Comparison of ENCODE assay signal across 10 cellular contexts in genomic region chr11:76587810-76588454, GRCh38.
A peak's percentile ranks its signal among the peaks of the same experiment; 100 is the strongest.
DNase-seq lines count a peak whose midpoint lies in the region; ATAC-seq and TF ChIP-seq lines count a peak whose summit lies in the region.
"Had no signal": no experiment of that assay in that cellular context is flagged by ENCODE, and none has a peak within 500 bp of the region (broad histone marks: within the 10 kb centered on the region; RNA-seq: fewer than 3 reads in every experiment).

No MANE protein-coding gene starts in this region.

- H3K4me1 Mint-ChIP-seq in natural killer cell treated with Interleukin-12 subunit alpha and Interleukin-12 subunit beta and Interleukin-15 and Interleukin-18, amount 100 ng/mL, for 72 hours (ENCODE audit: low read depth in 2 of 2), result peaks cover 7 to 12% of the 10 kb centered on the region in 2 donors
- H3K4me1 Mint-ChIP-seq in natural killer cell, result peaks cover 5 to 10% of the 10 kb centered on the region in 2 donors

- H3K36me3 ChIP-seq in ascending aorta (no peaks in the 10 kb centered on the region), lung (ENCODE audit: control insufficient read depth in 2 of 2, insufficient read depth in 2 of 2, low read length in 2 of 2) (no peaks in the 10 kb centered on the region), upper lobe of right lung (no peaks in the 10 kb centered on the region)
- H3K36me3 ChIP-seq: WERI-Rb-1 had no signal

- no peak for DNase-seq in natural killer cell treated with Interleukin-12 subunit alpha and Interleukin-12 subunit beta and Interleukin-15 and Interleukin-18, amount 100 ng/mL, for 72 hours (ENCODE audit: low spot score)
- DNase-seq in natural killer cell (no peak), ascending aorta (ENCODE audit: low spot score in 2 of 2) (no peak), lung (ENCODE audit: low spot score) (no peak), upper lobe of right lung (no peak), NCI-H446 treated with DMSO at 0.1 percent for 48 hours (lab: John Stamatoyannopoulos, UW) (no peak), NCI-H345 treated with DMSO at 0.1 percent for 48 hours (lab: John Stamatoyannopoulos, UW; ENCODE audit: unreplicated experiment) (no peak)
- DNase-seq: NCI-H2029, WERI-Rb-1 had no signal

- no peaks in the 10 kb centered on the region for H3K4me1 ChIP-seq in ascending aorta
- peaks cover 0 to 14% of the 10 kb centered on the region in 2 donors for H3K4me1 ChIP-seq in lung (ENCODE audit: control insufficient read depth in 2 of 2, insufficient read depth in 2 of 2, low read length in 2 of 2)
- peaks cover 17% of the 10 kb centered on the region for H3K4me1 ChIP-seq in upper lobe of right lung

- H3K4me3 ChIP-seq in ascending aorta, result no peak overlapping the region
- no peak overlapping the region for H3K4me3 ChIP-seq in lung
- H3K4me3 ChIP-seq in upper lobe of right lung, result no peak overlapping the region

- H3K9me3 Mint-ChIP-seq in natural killer cell treated with Interleukin-12 subunit alpha and Interleukin-12 subunit beta and Interleukin-15 and Interleukin-18, amount 100 ng/mL, for 72 hours, result no peaks in the 10 kb centered on the region
- H3K9me3 Mint-ChIP-seq in natural killer cell, result no peaks in the 10 kb centered on the region

- intact Hi-C loops in natural killer cell (cut with micrococcal nuclease) (no loop called here), ascending aorta (cut with DNase I) (no loop called here), upper lobe of right lung (cut with DNase I) (no loop called here)

- H3K4me3 Mint-ChIP-seq in natural killer cell treated with Interleukin-12 subunit alpha and Interleukin-12 subunit beta and Interleukin-15 and Interleukin-18, amount 100 ng/mL, for 72 hours, result peak overlapping the region; percentile 39
- no peak overlapping the region for H3K4me3 Mint-ChIP-seq in natural killer cell

- no peaks in the 10 kb centered on the region for H3K9me3 ChIP-seq in ascending aorta
- no peaks in the 10 kb centered on the region for H3K9me3 ChIP-seq in lung (ENCODE audit: control insufficient read depth in 2 of 2, insufficient read depth in 1 of 2, low read length in 1 of 2)
- no peaks in the 10 kb centered on the region for H3K9me3 ChIP-seq in upper lobe of right lung

- no peaks in the 10 kb centered on the region for H3K27me3 ChIP-seq in ascending aorta
- no peaks in the 10 kb centered on the region for H3K27me3 ChIP-seq in lung (ENCODE audit: control insufficient read depth, insufficient read depth)
- H3K27me3 ChIP-seq in upper lobe of right lung, result no peaks in the 10 kb centered on the region

- H3K27ac ChIP-seq in ascending aorta (peak overlapping the region; percentile 64 to 65), lung (ENCODE audit: low read depth in 1 of 2, low read length in 1 of 2) (peak overlapping the region; percentile 54 to 73), upper lobe of right lung (peak overlapping the region; percentile 79)
- H3K27ac ChIP-seq: WERI-Rb-1 had no signal

- H3K27ac Mint-ChIP-seq in natural killer cell treated with Interleukin-12 subunit alpha and Interleukin-12 subunit beta and Interleukin-15 and Interleukin-18, amount 100 ng/mL, for 72 hours, result peak overlapping the region; percentile 63 to 78
- H3K27ac Mint-ChIP-seq in natural killer cell, result peak overlapping the region in 1 of 2 donors; percentile 62

- peak in 1 of 2 donors; percentile 46 for ATAC-seq in natural killer cell treated with Interleukin-12 subunit alpha and Interleukin-12 subunit beta and Interleukin-15 and Interleukin-18, amount 100 ng/mL, for 72 hours
- ATAC-seq in natural killer cell, result no peak
- no peak for ATAC-seq in lung (ENCODE audit: insufficient read depth, low FRiP score)
- no peak for ATAC-seq in upper lobe of right lung
- no peak for ATAC-seq in HG03095 (IDR thresholded peaks at IDR 0.05; ENCODE audit: unreplicated experiment)

- TF ChIP-seq CTCF in natural killer cell (IDR thresholded peaks at IDR 0.05) (no peak), ascending aorta (IDR thresholded peaks at IDR 0.05) (no peak), lung (IDR thresholded peaks at IDR 0.05; ENCODE audit: control extremely low read depth, extremely low read depth) (no peak), upper lobe of right lung (IDR thresholded peaks at IDR 0.05) (no peak)

- no peaks in the 10 kb centered on the region for H3K27me3 Mint-ChIP-seq in natural killer cell treated with Interleukin-12 subunit alpha and Interleukin-12 subunit beta and Interleukin-15 and Interleukin-18, amount 100 ng/mL, for 72 hours
- H3K27me3 Mint-ChIP-seq in natural killer cell (ENCODE audit: low read depth in 2 of 2), result peaks cover 0 to 1% of the 10 kb centered on the region in 2 donors

- H3K36me3 Mint-ChIP-seq in natural killer cell treated with Interleukin-12 subunit alpha and Interleukin-12 subunit beta and Interleukin-15 and Interleukin-18, amount 100 ng/mL, for 72 hours, result no peaks in the 10 kb centered on the region
- H3K36me3 Mint-ChIP-seq in natural killer cell, result no peaks in the 10 kb centered on the region

- 39 to 48% methylated on average over 5 of the region's 5 CpGs for WGBS in lung, 2 donors
